28 cellular contexts compared by ENCODE assay signal in genomic region chr6:15955484-15955883, GRCh38.
"Had no signal": no experiment of that assay in that cellular context is flagged by ENCODE, and none has a peak within 500 bp of the region (broad histone marks: within the 10 kb centered on the region; RNA-seq: fewer than 3 reads in every experiment).

No MANE protein-coding gene starts in this region.

- DNase-seq: activated CD4-positive, alpha-beta memory T cell treated with anti-CD3 and anti-CD28 coated beads, Interleukin-2, amount 10 ng/mL, durations not matched to agents 7 days and 5 days; activated CD4-positive, alpha-beta T cell treated with anti-CD3 and anti-CD28 coated beads for 1 hour; activated CD4-positive, alpha-beta T cell treated with anti-CD3 and anti-CD28 coated beads for 4 hours; activated CD4-positive, alpha-beta T cell treated with anti-CD3 and anti-CD28 coated beads, Interleukin-2, amount 10 ng/mL, durations not matched to agents 7 days and 5 days; activated CD4-positive, alpha-beta T cell treated with anti-CD3 and anti-CD28 coated beads, Interleukin-2, amount 50 U/mL, for 4 hours; activated CD8-positive, alpha-beta memory T cell treated with anti-CD3 and anti-CD28 coated beads, Interleukin-2, amount 50 U/mL, for 48 hours; activated gamma-delta T cell; activated naive CD4-positive, alpha-beta T cell; activated naive CD4-positive, alpha-beta T cell treated with anti-CD3 and anti-CD28 coated beads, Interleukin-2, amount 10 ng/mL, durations not matched to agents 7 days and 5 days; activated naive CD8-positive, alpha-beta T cell treated with anti-CD3 and anti-CD28 coated beads, Interleukin-2, amount 10 ng/mL, durations not matched to agents 7 days and 5 days; activated T-cell treated with anti-CD3 and anti-CD28 coated beads for 4 hours; activated T-cell treated with anti-CD3 and anti-CD28 coated beads, Interleukin-2, amount 50 U/mL, for 24 hours; activated T-cell treated with anti-CD3 and anti-CD28 coated beads, Interleukin-2, amount 50 U/mL, for 72 hours; amniotic stem cell; anterior cingulate cortex; brain microvascular endothelial cell; cortex of kidney; effector CD8-positive, alpha-beta T cell; esophagus squamous epithelium; foreskin melanocyte; heart right ventricle; T-cell had no signal

- H3K4me3 ChIP-seq: esophagus squamous epithelium, gastroesophageal sphincter, heart right ventricle had no signal

- H3K36me3 Mint-ChIP-seq: activated naive CD4-positive, alpha-beta T cell treated with anti-CD3 and anti-CD28 coated beads, Interleukin-2, amount 10 ng/mL, durations not matched to agents 7 days and 5 days; activated naive CD4-positive, alpha-beta T cell treated with anti-CD3 and anti-CD28 coated beads, Interleukin-2, amount 50 U/mL, for 72 hours; activated naive CD8-positive, alpha-beta T cell treated with anti-CD3 and anti-CD28 coated beads, Interleukin-2, amount 10 ng/mL, durations not matched to agents 7 days and 5 days; T-cell had no signal

- H3K27ac ChIP-seq: brain microvascular endothelial cell, epithelial cell of prostate, esophagus squamous epithelium, gastroesophageal sphincter, VCaP had no signal

- ATAC-seq: gastroesophageal sphincter, heart right ventricle, T-cell, WTC11 had no signal

- H3K9me3 ChIP-seq: esophagus squamous epithelium, gastroesophageal sphincter, heart right ventricle had no signal

- H3K27ac Mint-ChIP-seq: activated CD4-positive, alpha-beta memory T cell treated with anti-CD3 and anti-CD28 coated beads, Interleukin-2, amount 10 ng/mL, durations not matched to agents 7 days and 5 days; activated CD4-positive, alpha-beta T cell treated with anti-CD3 and anti-CD28 coated beads, Interleukin-2, amount 10 ng/mL, durations not matched to agents 7 days and 5 days; activated naive CD4-positive, alpha-beta T cell treated with anti-CD3 and anti-CD28 coated beads, Interleukin-2, amount 10 ng/mL, durations not matched to agents 7 days and 5 days; activated naive CD4-positive, alpha-beta T cell treated with anti-CD3 and anti-CD28 coated beads, Interleukin-2, amount 50 U/mL, for 72 hours; activated naive CD8-positive, alpha-beta T cell treated with anti-CD3 and anti-CD28 coated beads, Interleukin-2, amount 10 ng/mL, durations not matched to agents 7 days and 5 days; activated T-cell treated with anti-CD3 and anti-CD28 coated beads, Interleukin-2, amount 50 U/mL, for 24 hours; activated T-cell treated with anti-CD3 and anti-CD28 coated beads, Interleukin-2, amount 50 U/mL, for 72 hours; T-cell; T-helper 1 cell treated with Interleukin-12 subunit alpha and Interleukin-12 subunit beta and Interleukin-4 antibody, amounts not matched to agents 30 μg/mL and 1 μg/mL, for 36 hours; WTC11 had no signal

- H3K4me3 Mint-ChIP-seq: activated CD4-positive, alpha-beta memory T cell treated with anti-CD3 and anti-CD28 coated beads, Interleukin-2, amount 10 ng/mL, durations not matched to agents 7 days and 5 days; activated CD4-positive, alpha-beta T cell treated with anti-CD3 and anti-CD28 coated beads, Interleukin-2, amount 10 ng/mL, durations not matched to agents 7 days and 5 days; activated naive CD4-positive, alpha-beta T cell treated with anti-CD3 and anti-CD28 coated beads, Interleukin-2, amount 10 ng/mL, durations not matched to agents 7 days and 5 days; activated naive CD8-positive, alpha-beta T cell treated with anti-CD3 and anti-CD28 coated beads, Interleukin-2, amount 10 ng/mL, durations not matched to agents 7 days and 5 days; activated T-cell treated with anti-CD3 and anti-CD28 coated beads, Interleukin-2, amount 50 U/mL, for 24 hours; WTC11 had no signal

- H3K9me3 Mint-ChIP-seq: activated CD4-positive, alpha-beta T cell treated with anti-CD3 and anti-CD28 coated beads, Interleukin-2, amount 10 ng/mL, durations not matched to agents 7 days and 5 days; activated naive CD4-positive, alpha-beta T cell treated with anti-CD3 and anti-CD28 coated beads, Interleukin-2, amount 10 ng/mL, durations not matched to agents 7 days and 5 days; activated naive CD4-positive, alpha-beta T cell treated with anti-CD3 and anti-CD28 coated beads, Interleukin-2, amount 50 U/mL, for 72 hours; activated T-cell treated with anti-CD3 and anti-CD28 coated beads, Interleukin-2, amount 50 U/mL, for 24 hours; activated T-cell treated with anti-CD3 and anti-CD28 coated beads, Interleukin-2, amount 50 U/mL, for 72 hours; T-cell; T-helper 1 cell treated with Interleukin-12 subunit alpha and Interleukin-12 subunit beta and Interleukin-4 antibody, amounts not matched to agents 30 μg/mL and 1 μg/mL, for 36 hours had no signal

- H3K27me3 ChIP-seq: brain microvascular endothelial cell, esophagus squamous epithelium, heart right ventricle had no signal

- H3K27me3 Mint-ChIP-seq: activated CD4-positive, alpha-beta memory T cell treated with anti-CD3 and anti-CD28 coated beads, Interleukin-2, amount 10 ng/mL, durations not matched to agents 7 days and 5 days; activated CD4-positive, alpha-beta T cell treated with anti-CD3 and anti-CD28 coated beads, Interleukin-2, amount 10 ng/mL, durations not matched to agents 7 days and 5 days; activated naive CD4-positive, alpha-beta T cell treated with anti-CD3 and anti-CD28 coated beads, Interleukin-2, amount 10 ng/mL, durations not matched to agents 7 days and 5 days; activated naive CD8-positive, alpha-beta T cell treated with anti-CD3 and anti-CD28 coated beads, Interleukin-2, amount 10 ng/mL, durations not matched to agents 7 days and 5 days; activated T-cell treated with anti-CD3 and anti-CD28 coated beads, Interleukin-2, amount 50 U/mL, for 24 hours had no signal

- H3K36me3 ChIP-seq: brain microvascular endothelial cell, esophagus squamous epithelium, gastroesophageal sphincter, heart right ventricle had no signal
